In genomic region chr19:9865732-9866627, GRCh38 we compare ENCODE assay signal across 12 cellular contexts. TPM values are rescaled to one million over a fixed set of nuclear protein-coding genes. Genes with fewer than 3 reads are reported as not detected.
DNase-seq lines count a peak whose midpoint lies in the region; ATAC-seq lines count a peak whose summit lies in the region.
"Had no signal": no experiment of that assay in that cellular context is flagged by ENCODE, and none has a peak within 500 bp of the region (broad histone marks: within the 10 kb centered on the region; RNA-seq: fewer than 3 reads in every experiment).

No MANE protein-coding gene starts in this region.

- H3K4me1 Mint-ChIP-seq in activated T-helper 17 cell treated with anti-CD3 and anti-CD28 coated beads, Interleukin-2, amount 50 U/mL, for 72 hours = peaks cover 23% of the 10 kb centered on the region
- peaks cover 18 to 21% of the 10 kb centered on the region in 2 donors for H3K4me1 Mint-ChIP-seq in natural killer cell treated with Interleukin-12 subunit alpha and Interleukin-12 subunit beta and Interleukin-15 and Interleukin-18, amount 100 ng/mL, for 72 hours (ENCODE audit: low read depth in 2 of 2)

- no peak overlapping the region for H3K4me3 Mint-ChIP-seq in activated T-helper 17 cell treated with anti-CD3 and anti-CD28 coated beads, Interleukin-2, amount 50 U/mL, for 72 hours
- H3K4me3 Mint-ChIP-seq in natural killer cell treated with Interleukin-12 subunit alpha and Interleukin-12 subunit beta and Interleukin-15 and Interleukin-18, amount 100 ng/mL, for 72 hours = no peak overlapping the region

- H3K36me3 Mint-ChIP-seq in activated T-helper 17 cell treated with anti-CD3 and anti-CD28 coated beads, Interleukin-2, amount 50 U/mL, for 72 hours (ENCODE audit: low read depth) = no peaks in the 10 kb centered on the region
- no peaks in the 10 kb centered on the region for H3K36me3 Mint-ChIP-seq in natural killer cell treated with Interleukin-12 subunit alpha and Interleukin-12 subunit beta and Interleukin-15 and Interleukin-18, amount 100 ng/mL, for 72 hours

- DNase-seq in G401 (ENCODE audit: low spot score) (peak; percentile 78), NCI-H1436 (lab: John Stamatoyannopoulos, UW) (peak; percentile 68), NCI-H2107 treated with DMSO at 0.1 percent for 48 hours (lab: John Stamatoyannopoulos, UW; ENCODE audit: unreplicated experiment) (no peak)
- DNase-seq in natural killer cell treated with Interleukin-12 subunit alpha and Interleukin-12 subunit beta and Interleukin-15 and Interleukin-18, amount 100 ng/mL, for 72 hours (ENCODE audit: low spot score) = no peak
- DNase-seq: DMS79 treated with DMSO at 0.1 percent for 48 hours, KBM-7, kidney glomerular epithelial cell, uterus, WERI-Rb-1 had no signal

- H3K9me3 Mint-ChIP-seq in activated T-helper 17 cell treated with anti-CD3 and anti-CD28 coated beads, Interleukin-2, amount 50 U/mL, for 72 hours = no peaks in the 10 kb centered on the region
- H3K9me3 Mint-ChIP-seq in natural killer cell treated with Interleukin-12 subunit alpha and Interleukin-12 subunit beta and Interleukin-15 and Interleukin-18, amount 100 ng/mL, for 72 hours = no peaks in the 10 kb centered on the region

- H3K27me3 Mint-ChIP-seq in activated T-helper 17 cell treated with anti-CD3 and anti-CD28 coated beads, Interleukin-2, amount 50 U/mL, for 72 hours = no peaks in the 10 kb centered on the region
- no peaks in the 10 kb centered on the region for H3K27me3 Mint-ChIP-seq in natural killer cell treated with Interleukin-12 subunit alpha and Interleukin-12 subunit beta and Interleukin-15 and Interleukin-18, amount 100 ng/mL, for 72 hours

- H3K27ac Mint-ChIP-seq in activated T-helper 17 cell treated with anti-CD3 and anti-CD28 coated beads, Interleukin-2, amount 50 U/mL, for 72 hours = peak overlapping the region; percentile 38
- no peak overlapping the region for H3K27ac Mint-ChIP-seq in natural killer cell treated with Interleukin-12 subunit alpha and Interleukin-12 subunit beta and Interleukin-15 and Interleukin-18, amount 100 ng/mL, for 72 hours

- ATAC-seq in activated T-helper 17 cell treated with anti-CD3 and anti-CD28 coated beads, Interleukin-2, amount 50 U/mL, for 72 hours (replicated peaks) = peak; percentile 55
- peak; percentile 54 to 67 for ATAC-seq in natural killer cell treated with Interleukin-12 subunit alpha and Interleukin-12 subunit beta and Interleukin-15 and Interleukin-18, amount 100 ng/mL, for 72 hours
- ATAC-seq in HG02870 (IDR thresholded peaks at IDR 0.05; ENCODE audit: unreplicated experiment) (no peak), GM18907 (IDR thresholded peaks at IDR 0.05; ENCODE audit: unreplicated experiment) (no peak)

- in situ Hi-C loops in G401 (cut with HindIII; ENCODE audit: low sequenced_read_pairs) = no loop called here

RNA-seq across cellular contexts. Expression of gene PIN1, which starts 30.9 kb away (rescaled TPM):
- 222 and 282 TPM in 2 replicates for total RNA-seq in G401 (2014; rRNA removed; shearing (Covaris generic))
- total RNA-seq in activated T-helper 17 cell treated with anti-CD3 and anti-CD28 coated beads, Interleukin-2, amount 50 U/mL, for 72 hours = 10 to 100 TPM; 62.0 to 93.1 TPM
- 10 to 100 TPM; 95.1 to 96.4 TPM for total RNA-seq in natural killer cell treated with Interleukin-12 subunit alpha and Interleukin-12 subunit beta and Interleukin-15 and Interleukin-18, amount 100 ng/mL, for 72 hours

RNA-seq across cellular contexts. Expression of gene UBL5, which starts 38.3 kb away (rescaled TPM):
- total RNA-seq in G401 (2014; rRNA removed; shearing (Covaris generic)) = 338 and 361 TPM in 2 replicates
- total RNA-seq in activated T-helper 17 cell treated with anti-CD3 and anti-CD28 coated beads, Interleukin-2, amount 50 U/mL, for 72 hours = 100 to 1,000 TPM; 247 to 395 TPM
- 100 to 1,000 TPM; 260 to 346 TPM for total RNA-seq in natural killer cell treated with Interleukin-12 subunit alpha and Interleukin-12 subunit beta and Interleukin-15 and Interleukin-18, amount 100 ng/mL, for 72 hours

RNA-seq across cellular contexts. Expression of gene FBXL12, which starts 47.1 kb away (rescaled TPM):
- total RNA-seq in G401 (2014; rRNA removed; shearing (Covaris generic)) = 23.4 and 32.4 TPM in 2 replicates
- 10 to 100 TPM; 23.6 to 27.2 TPM for total RNA-seq in activated T-helper 17 cell treated with anti-CD3 and anti-CD28 coated beads, Interleukin-2, amount 50 U/mL, for 72 hours
- 10 to 100 TPM; 35.5 to 36.0 TPM for total RNA-seq in natural killer cell treated with Interleukin-12 subunit alpha and Interleukin-12 subunit beta and Interleukin-15 and Interleukin-18, amount 100 ng/mL, for 72 hours

Comparison
In these comparisons a context has a peak if more than half of its experiments do, and no peak if none do; other contexts are left out.
1. DNase-seq: peak in G401 (single experiment) and NCI-H1436 (single experiment); none in natural killer cell treated with Interleukin-12 subunit alpha and Interleukin-12 subunit beta and Interleukin-15 and Interleukin-18, amount 100 ng/mL, for 72 hours (single experiment) and NCI-H2107 treated with DMSO at 0.1 percent for 48 hours (single experiment).
2. ATAC-seq: peak in activated T-helper 17 cell treated with anti-CD3 and anti-CD28 coated beads, Interleukin-2, amount 50 U/mL, for 72 hours (single experiment) and natural killer cell treated with Interleukin-12 subunit alpha and Interleukin-12 subunit beta and Interleukin-15 and Interleukin-18, amount 100 ng/mL, for 72 hours (2 of 2); none in HG02870 (single experiment) and GM18907 (single experiment).